26 cellular contexts compared by ENCODE assay signal in the genomic region with DNA sequence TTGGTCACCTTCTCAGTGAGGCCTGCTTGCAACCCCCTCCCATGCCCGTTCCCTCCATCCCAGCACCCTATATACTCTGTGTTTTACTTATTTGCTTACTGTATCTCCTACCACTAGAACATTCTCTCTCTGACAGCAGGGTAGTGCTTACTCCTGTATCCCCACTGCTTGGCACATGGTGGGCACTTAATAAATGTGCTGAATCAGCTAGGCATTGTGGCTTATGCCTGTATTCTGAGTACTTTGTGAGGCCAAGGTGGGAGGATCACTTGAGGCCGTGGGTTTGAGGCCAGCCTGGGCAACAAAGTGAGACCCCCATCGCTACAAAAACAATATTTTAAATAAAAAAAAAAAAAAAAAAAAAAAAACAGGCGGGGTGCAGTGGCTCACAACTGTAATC. TPM values are rescaled to one million over a fixed set of nuclear protein-coding genes. Genes with fewer than 3 reads are reported as not detected.
"Had no signal": no experiment of that assay in that cellular context is flagged by ENCODE, and none has a peak within 500 bp of the region (broad histone marks: within the 10 kb centered on the region; RNA-seq: fewer than 3 reads in every experiment).

No MANE protein-coding gene starts in this region.

- H3K36me3 Mint-ChIP-seq: memory B cell; natural killer cell; neural progenitor cell; stimulated activated memory B cell treated with anti-CD40 and anti-IgM and Interleukin-4, amounts not matched to agents 10 μg/mL and 1 μg/mL and 100 μg/mL, for 72 hours; type B pancreatic cell had no signal

- H3K27me3 Mint-ChIP-seq: type B pancreatic cell had no signal

- DNase-seq: dorsolateral prefrontal cortex; effector CD4-positive, alpha-beta T cell; foreskin fibroblast; gastrocnemius medialis; head of caudate nucleus; kidney; natural killer cell; sigmoid colon; stimulated activated CD4-positive, alpha-beta T cell treated with anti-CD3 and anti-CD28 coated beads, Interleukin-2, amount 100 ng/mL, for 24 hours; stimulated activated CD4-positive, alpha-beta T cell treated with anti-CD3 and anti-CD28 coated beads, Interleukin-4, amount 100 ng/mL, for 24 hours; stimulated activated naive CD8-positive, alpha-beta T cell treated with anti-CD3 and anti-CD28 coated beads, Interleukin-15, Interleukin-2, amounts not matched to agents 100 U/mL and 50 U/mL, for 24 hours; substantia nigra; testis had no signal

- H3K4me2 ChIP-seq: neural progenitor cell had no signal

- ATAC-seq: gastrocnemius medialis; left lobe of liver; natural killer cell; stimulated activated memory B cell treated with anti-CD40 and anti-IgM and Interleukin-4, amounts not matched to agents 10 μg/mL and 1 μg/mL and 100 μg/mL, for 72 hours; stimulated activated naive CD8-positive, alpha-beta T cell treated with anti-CD3 and anti-CD28 coated beads, Interleukin-15, Interleukin-2, amounts not matched to agents 100 U/mL and 50 U/mL, for 24 hours had no signal

- H3K4me1 ChIP-seq: gastrocnemius medialis, right atrium auricular region, sigmoid colon, testis had no signal

- H3K9me3 ChIP-seq: gastrocnemius medialis, prostate gland, right atrium auricular region, sigmoid colon, testis, tibial artery had no signal

- H3K9me3 Mint-ChIP-seq: memory B cell; natural killer cell; neural progenitor cell; stimulated activated memory B cell treated with anti-CD40 and anti-IgM and Interleukin-4, amounts not matched to agents 10 μg/mL and 1 μg/mL and 100 μg/mL, for 72 hours; type B pancreatic cell had no signal

- H3K4me3 Mint-ChIP-seq: memory B cell; natural killer cell; neural progenitor cell; stimulated activated memory B cell treated with anti-CD40 and anti-IgM and Interleukin-4, amounts not matched to agents 10 μg/mL and 1 μg/mL and 100 μg/mL, for 72 hours; type B pancreatic cell had no signal

- H3K27ac Mint-ChIP-seq: memory B cell; natural killer cell; stimulated activated memory B cell treated with anti-CD40 and anti-IgM and Interleukin-4, amounts not matched to agents 10 μg/mL and 1 μg/mL and 100 μg/mL, for 72 hours had no signal

- H3K27ac ChIP-seq: dorsolateral prefrontal cortex, gastrocnemius medialis, neural progenitor cell, parathyroid adenoma, prostate gland, right atrium auricular region, sigmoid colon, testis, tibial artery had no signal

- FAIRE-seq: colon, kidney had no signal

- H3K4me3 ChIP-seq: dorsolateral prefrontal cortex, gastrocnemius medialis, lung, neural progenitor cell, prostate gland, right atrium auricular region, sigmoid colon, testis, tibial artery had no signal

RNA-seq across cellular contexts. Expression of a gene that starts 52.0 kb away (rescaled TPM):
- total RNA-seq: gastrocnemius medialis, kidney, left lobe of liver, natural killer cell, right atrium auricular region, sigmoid colon, skeletal muscle tissue had no signal
- polyA plus RNA-seq: liver had no signal
